Comparison of ENCODE assay signal across 1 cellular context in genomic region chr5:180339583-180340183, GRCh38.
TF ChIP-seq lines count a peak whose summit lies in the region.

No MANE protein-coding gene starts in this region.

TF ChIP-seq in IMR-90, 13 proteins besides CTCF, POLR2A, EP300 and RAD21:
- TF ChIP-seq RCOR1 (IDR thresholded peaks at IDR 0.05; ENCODE audit: insufficient replicate concordance, low read length) (no peak), BHLHE40 (IDR thresholded peaks at IDR 0.05; ENCODE audit: low read depth, low read length) (no peak), MAFK (IDR thresholded peaks at IDR 0.05; ENCODE audit: low read depth, low read length) (no peak), MXI1 (IDR thresholded peaks at IDR 0.05; ENCODE audit: borderline replicate concordance, low read depth, low read length) (no peak), CHD1 (IDR thresholded peaks at IDR 0.05; ENCODE audit: low read depth, low read length) (no peak), FOS (IDR thresholded peaks at IDR 0.05; ENCODE audit: low read depth, low read length) (no peak), SMC3 (IDR thresholded peaks at IDR 0.05; ENCODE audit: low read depth, low read length) (no peak), MAZ (IDR thresholded peaks at IDR 0.05; ENCODE audit: borderline replicate concordance, low read depth, low read length) (no peak), RFX5 (IDR thresholded peaks at IDR 0.05; ENCODE audit: low read depth, low read length) (no peak), USF2 (IDR thresholded peaks at IDR 0.05; ENCODE audit: low read depth, low read length) (no peak), ELK1 (IDR thresholded peaks at IDR 0.05; ENCODE audit: borderline replicate concordance, low read depth, low read length) (no peak), NFE2L2 (IDR thresholded peaks at IDR 0.05; ENCODE audit: low read depth, low read length) (no peak), CEBPB (IDR thresholded peaks at IDR 0.05; ENCODE audit: low read depth, low read length) (no peak)
